ENCODE assay signal across 7 cellular contexts in genomic region chr20:14191559-14191958, GRCh38.
"Had no signal": no experiment of that assay in that cellular context is flagged by ENCODE, and none has a peak within 500 bp of the region (broad histone marks: within the 10 kb centered on the region; RNA-seq: fewer than 3 reads in every experiment).

No MANE protein-coding gene starts in this region.

- H3K27ac ChIP-seq: HL-60, KMS-11 had no signal

- FAIRE-seq: HTR-8/SVneo, K562 had no signal

- H3K4me3 ChIP-seq: K562 had no signal

- ATAC-seq: K562 had no signal

- H3K4me2 ChIP-seq: KMS-11 had no signal

- DNase-seq: IMR-90, KBM-7, KG1 had no signal

- H3K9ac ChIP-seq: KMS-11 had no signal
